In genomic region chr6:158518196-158519127, GRCh38 we compare ENCODE assay signal across 1 cellular context.
TF ChIP-seq lines count a peak whose summit lies in the region.

No MANE protein-coding gene starts in this region.

TF ChIP-seq in H1, 55 proteins besides CTCF, POLR2A, EP300 and RAD21 (continued from another document):
- TF ChIP-seq ATF2 (IDR thresholded peaks at IDR 0.05; ENCODE audit: low read length) (peak; percentile 79), GTF2F1 (IDR thresholded peaks at IDR 0.05; ENCODE audit: borderline replicate concordance, low read depth, low read length) (no peak), TAF1 (IDR thresholded peaks at IDR 0.05; ENCODE audit: low read depth, low read length) (peak; percentile 65), SP4 (IDR thresholded peaks at IDR 0.05; ENCODE audit: low read length) (0 out of 2 replicates have a peak, but pooled peaks have one; percentile 34), MAFK (IDR thresholded peaks at IDR 0.05; ENCODE audit: low read depth, low read length) (no peak), NANOG (IDR thresholded peaks at IDR 0.05; ENCODE audit: insufficient read depth, low read depth, low read length, poor library complexity, severe bottlenecking) (no peak), BACH1 (IDR thresholded peaks at IDR 0.05; ENCODE audit: low read length) (no peak), MAX (IDR thresholded peaks at IDR 0.05) (0 out of 2 replicates have a peak, but pooled peaks have one; percentile 50), RBBP5 (IDR thresholded peaks at IDR 0.05; ENCODE audit: borderline replicate concordance, low read depth, low read length) (0 out of 2 replicates have a peak, but pooled peaks have one; percentile 26), CTBP2 (IDR thresholded peaks at IDR 0.05; ENCODE audit: borderline replicate concordance, insufficient read depth, insufficient read length, low read length) (no peak), POLR2AphosphoS5 (IDR thresholded peaks at IDR 0.05; ENCODE audit: low read depth, low read length) (peak; percentile 72), HDAC2 (IDR thresholded peaks at IDR 0.05; ENCODE audit: borderline replicate concordance in 1 of 2, low read depth in 2 of 2, low read length in 2 of 2) (0 out of 4 replicates have a peak, but pooled peaks of 1 of the 2 experiments have one; percentile 52)
